In genomic region chr1:119782541-119783338, GRCh38 we compare ENCODE assay signal across 16 cellular contexts. TPM values are rescaled to one million over a fixed set of nuclear protein-coding genes. Genes with fewer than 3 reads are reported as not detected.
DNase-seq lines count a peak whose midpoint lies in the region; ATAC-seq and TF ChIP-seq lines count a peak whose summit lies in the region.
"Had no signal": no experiment of that assay in that cellular context is flagged by ENCODE, and none has a peak within 500 bp of the region (broad histone marks: within the 10 kb centered on the region; RNA-seq: fewer than 3 reads in every experiment).

No MANE protein-coding gene starts in this region.

- TF ChIP-seq EP300 in esophagus muscularis mucosa (IDR thresholded peaks at IDR 0.05), result no peak

- H3K4me1 ChIP-seq in esophagus muscularis mucosa, result peaks cover 0 to 37% (median 15%) of the 10 kb centered on the region in 4 donors
- H3K4me1 ChIP-seq: psoas muscle had no signal

- ATAC-seq in HG03139 (IDR thresholded peaks at IDR 0.05; ENCODE audit: unreplicated experiment) (no peak), natural killer cell (no peak)
- ATAC-seq: psoas muscle had no signal

- H3K36me3 Mint-ChIP-seq in progenitor cell of endocrine pancreas (ENCODE audit: insufficient read depth), result no peaks in the 10 kb centered on the region
- no peaks in the 10 kb centered on the region for H3K36me3 Mint-ChIP-seq in natural killer cell
- H3K36me3 Mint-ChIP-seq: CD14-positive monocyte had no signal

- H3K4me1 Mint-ChIP-seq in progenitor cell of endocrine pancreas (ENCODE audit: low read depth) (peaks cover 65% of the 10 kb centered on the region), natural killer cell (no peaks in the 10 kb centered on the region)

- H3K27ac Mint-ChIP-seq in progenitor cell of endocrine pancreas, result peak overlapping the region; percentile 86
- H3K27ac Mint-ChIP-seq in natural killer cell, result no peak overlapping the region

- no peaks in the 10 kb centered on the region for H3K27me3 Mint-ChIP-seq in progenitor cell of endocrine pancreas
- peaks cover 11 to 40% of the 10 kb centered on the region in 2 donors for H3K27me3 Mint-ChIP-seq in natural killer cell (ENCODE audit: low read depth in 2 of 2)

- 76% methylated on average over 7 of the region's 7 CpGs for WGBS in esophagus muscularis mucosa

- H3K4me3 Mint-ChIP-seq in progenitor cell of endocrine pancreas (ENCODE audit: low read depth) (no peak overlapping the region), natural killer cell (no peak overlapping the region)
- H3K4me3 Mint-ChIP-seq: CD14-positive monocyte had no signal

- no peak for TF ChIP-seq POLR2A in esophagus muscularis mucosa (IDR thresholded peaks at IDR 0.05; ENCODE audit: low read depth)

- no peak for TF ChIP-seq CTCF in esophagus muscularis mucosa (IDR thresholded peaks at IDR 0.05)
- TF ChIP-seq CTCF in progenitor cell of endocrine pancreas (IDR thresholded peaks at IDR 0.05; ENCODE audit: unreplicated experiment), result no peak
- no peak for TF ChIP-seq CTCF in natural killer cell (IDR thresholded peaks at IDR 0.05)

- H3K27ac ChIP-seq in esophagus muscularis mucosa (replicated peaks in 1 of 4), result no peak overlapping the region
- H3K27ac ChIP-seq: psoas muscle, vagina had no signal

- no peak overlapping the region for H3K4me3 ChIP-seq in esophagus muscularis mucosa
- H3K4me3 ChIP-seq: psoas muscle, vagina had no signal

- no peaks in the 10 kb centered on the region for H3K36me3 ChIP-seq in esophagus muscularis mucosa
- H3K36me3 ChIP-seq: vagina had no signal

- intact Hi-C loops in esophagus muscularis mucosa (cut with DNase I), result no loop called here
- intact Hi-C loops in natural killer cell (cut with micrococcal nuclease), result no loop called here

- peak; percentile 46 for DNase-seq in ELF-1 (ENCODE audit: low read depth, low spot score)
- peak; percentile 70 for DNase-seq in NCI-H69 (lab: John Stamatoyannopoulos, UW)
- DNase-seq in esophagus muscularis mucosa (ENCODE audit: extremely low spot score), result peak; percentile 68
- no peak for DNase-seq in progenitor cell of endocrine pancreas (ENCODE audit: low spot score, unreplicated experiment)
- DNase-seq in stimulated activated CD4-positive, alpha-beta T cell treated with anti-CD3 and anti-CD28 coated beads, Interleukin-15, amount 100 ng/mL, for 24 hours, result no peak
- no peak for DNase-seq in natural killer cell
- DNase-seq: activated CD4-positive, alpha-beta T cell treated with anti-CD3 and anti-CD28 coated beads, Interleukin-2, amount 50 U/mL, for 48 hours; activated gamma-delta T cell; foreskin melanocyte; NCI-H1092 treated with DMSO at 0.1 percent for 48 hours; NCI-H2227 treated with DMSO at 0.1 percent for 48 hours; psoas muscle had no signal

- H3K27me3 ChIP-seq in esophagus muscularis mucosa, result no peaks in the 10 kb centered on the region
- H3K27me3 ChIP-seq: vagina had no signal

- H3K9me3 Mint-ChIP-seq in progenitor cell of endocrine pancreas (ENCODE audit: low read depth) (no peaks in the 10 kb centered on the region), natural killer cell (no peaks in the 10 kb centered on the region)

- no peaks in the 10 kb centered on the region for H3K9me3 ChIP-seq in esophagus muscularis mucosa
- H3K9me3 ChIP-seq: psoas muscle, vagina had no signal

RNA-seq across cellular contexts. Expression of gene HMGCS2, which starts 14.0 kb away (rescaled TPM):
- total RNA-seq in esophagus muscularis mucosa, result 1 to 10 TPM in 1 of 4 donors, under 1 TPM in 1, not detected in 2; 0.83 to 1.1 TPM
- 105 and 112 TPM in 2 replicates for total RNA-seq in progenitor cell of endocrine pancreas
- not detected for total RNA-seq in natural killer cell
- total RNA-seq: T-helper 2 cell treated with Interferon-gamma antibody and Interleukin-4, amounts not matched to agents 100 ng/mL and 5 ng/mL, for 36 hours had no signal

RNA-seq across cellular contexts. Expression of gene REG4, which starts 28.5 kb away (rescaled TPM):
- not detected for total RNA-seq in esophagus muscularis mucosa
- total RNA-seq in progenitor cell of endocrine pancreas, result 0.40 and 0.67 TPM in 2 replicates
- total RNA-seq in natural killer cell, result not detected
- total RNA-seq: psoas muscle; T-helper 2 cell treated with Interferon-gamma antibody and Interleukin-4, amounts not matched to agents 100 ng/mL and 5 ng/mL, for 36 hours; vagina had no signal

Comparison
In these comparisons a context has a peak if more than half of its experiments do, and no peak if none do; other contexts are left out.
1. DNase-seq: peak in ELF-1 (single experiment), NCI-H69 (single experiment) and esophagus muscularis mucosa (single experiment); none in progenitor cell of endocrine pancreas (single experiment), stimulated activated CD4-positive, alpha-beta T cell treated with anti-CD3 and anti-CD28 coated beads, Interleukin-15, amount 100 ng/mL, for 24 hours (single experiment) and natural killer cell (single experiment).
2. RNA of gene HMGCS2, which starts 14.0 kb away (total RNA-seq): 105 to 112 TPM in progenitor cell of endocrine pancreas; 0.83 to 1.1 TPM in esophagus muscularis mucosa and not detected in natural killer cell; every median in the first group is over 10 times any median in the second.